Comparison of ENCODE assay signal across 12 cellular contexts in genomic region chr1:220893701-220894024, GRCh38. TPM values are rescaled to one million over a fixed set of nuclear protein-coding genes. Genes with fewer than 3 reads are reported as not detected.
DNase-seq lines count a peak whose midpoint lies in the region; ATAC-seq, FAIRE-seq and TF ChIP-seq lines count a peak whose summit lies in the region.
"Had no signal": no experiment of that assay in that cellular context is flagged by ENCODE, and none has a peak within 500 bp of the region (broad histone marks: within the 10 kb centered on the region; RNA-seq: fewer than 3 reads in every experiment).

No MANE protein-coding gene starts in this region.

- no peak overlapping the region for H3K9ac ChIP-seq in endothelial cell of umbilical vein (replicated peaks; ENCODE audit: extremely low read depth, insufficient read depth, low read length)

- DNase-seq in activated T-cell treated with anti-CD3 and anti-CD28 coated beads, Interleukin-2, amount 50 U/mL, for 4 hours, result no peak
- no peak for DNase-seq in activated T-cell treated with anti-CD3 and anti-CD28 coated beads, Interleukin-2, amount 50 U/mL, for 24 hours
- no peak for DNase-seq in endothelial cell of umbilical vein (ENCODE audit: low read depth, low spot score)
- DNase-seq in testis, result no peak
- no peak for DNase-seq in T-helper 17 cell
- DNase-seq in medulla oblongata (ENCODE audit: extremely low spot score), result no peak
- DNase-seq: activated CD4-positive, alpha-beta T cell treated with anti-CD3 and anti-CD28 coated beads for 1 hour; activated naive CD4-positive, alpha-beta T cell treated with anti-CD3 and anti-CD28 coated beads, Interleukin-2, amount 10 ng/mL, durations not matched to agents 7 days and 5 days; NCI-H524 treated with DMSO at 0.1 percent for 48 hours; SHP77 treated with DMSO at 0.1 percent for 48 hours had no signal

- TF ChIP-seq CTCF in endothelial cell of umbilical vein (IDR thresholded peaks at IDR 0.05; ENCODE audit: extremely low read depth in 1 of 2, insufficient read depth in 1 of 2, low read depth in 1 of 2, low read length in 2 of 2) (no peak), testis (IDR thresholded peaks at IDR 0.05) (no peak)

- H3K36me3 ChIP-seq in endothelial cell of umbilical vein (ENCODE audit: control insufficient read depth in 2 of 2, extremely low read depth in 1 of 2, insufficient read depth in 2 of 2, low read length in 2 of 2) (no peaks in the 10 kb centered on the region), muscle layer of duodenum (ENCODE audit: control insufficient read depth in 1 of 2, insufficient read depth in 2 of 2, low read length in 2 of 2) (no peaks in the 10 kb centered on the region), testis (ENCODE audit: low read depth, missing control alignments) (no peaks in the 10 kb centered on the region)

- peaks cover 6% of the 10 kb centered on the region for H3K9me3 Mint-ChIP-seq in activated T-cell treated with anti-CD3 and anti-CD28 coated beads, Interleukin-2, amount 50 U/mL, for 4 hours
- H3K9me3 Mint-ChIP-seq in activated T-cell treated with anti-CD3 and anti-CD28 coated beads, Interleukin-2, amount 50 U/mL, for 24 hours, result peaks cover 3% of the 10 kb centered on the region

- H3K27me3 Mint-ChIP-seq in activated T-cell treated with anti-CD3 and anti-CD28 coated beads, Interleukin-2, amount 50 U/mL, for 4 hours (ENCODE audit: low read depth), result peaks cover 67% of the 10 kb centered on the region
- peaks cover 80% of the 10 kb centered on the region for H3K27me3 Mint-ChIP-seq in activated T-cell treated with anti-CD3 and anti-CD28 coated beads, Interleukin-2, amount 50 U/mL, for 24 hours
- H3K27me3 Mint-ChIP-seq in T-helper 17 cell, result peaks cover 67% of the 10 kb centered on the region

- intact Hi-C loops in endothelial cell of umbilical vein (cut with micrococcal nuclease) (loop anchor here (2.0 to 5.0 kb wide), 3 partner anchors 15 to 849 kb away; partner anchors contain the start of genes DUSP10 and HLX), testis (cut with DNase I; ENCODE audit: low total_unique reads) (no loop called here)

- H3K9me1 ChIP-seq in endothelial cell of umbilical vein (replicated peaks; ENCODE audit: control insufficient read depth, extremely low read depth, insufficient read depth, low read length), result no peaks in the 10 kb centered on the region

- H3K27ac Mint-ChIP-seq in activated T-cell treated with anti-CD3 and anti-CD28 coated beads, Interleukin-2, amount 50 U/mL, for 24 hours, result no peak overlapping the region
- H3K27ac Mint-ChIP-seq in T-helper 17 cell, result no peak overlapping the region
- H3K27ac Mint-ChIP-seq: activated naive CD4-positive, alpha-beta T cell treated with anti-CD3 and anti-CD28 coated beads, Interleukin-2, amount 10 ng/mL, durations not matched to agents 7 days and 5 days had no signal

- TF ChIP-seq POLR2A in endothelial cell of umbilical vein (IDR thresholded peaks at IDR 0.05; ENCODE audit: low read depth, low read length) (no peak), testis (IDR thresholded peaks at IDR 0.05) (no peak)

- no TSS peak for BruUV-seq in endothelial cell of umbilical vein (replicated peaks; lab: Mats Ljungman, UMichigan)

- H3K27ac ChIP-seq in endothelial cell of umbilical vein (ENCODE audit: insufficient read depth, low read depth, low read length), result no peak overlapping the region
- H3K27ac ChIP-seq in muscle layer of duodenum (ENCODE audit: low read length), result no peak overlapping the region
- no peak overlapping the region for H3K27ac ChIP-seq in testis

- CTCF ChIA-PET in endothelial cell of umbilical vein (lab: Charles Lee), result interaction anchor here (0.7 to 1.0 kb wide), 2 partner anchors 14 to 542 kb away, joined by 3 read pairs; no protein-coding TSS in a partner anchor

- FAIRE-seq in endothelial cell of umbilical vein (lab: Jason Lieb, UNC), result no peak

- WGBS in testis, 2 donors, result 12 to 16% methylated on average over 11 of the region's 11 CpGs

- peak; percentile 21 to 33 for ATAC-seq in activated T-cell treated with anti-CD3 and anti-CD28 coated beads, Interleukin-2, amount 50 U/mL, for 4 hours
- ATAC-seq in T-helper 17 cell, result no peak
- ATAC-seq in HG02798 (IDR thresholded peaks at IDR 0.05; ENCODE audit: poor library complexity, unreplicated experiment), result no peak

- H3K36me3 Mint-ChIP-seq in activated T-cell treated with anti-CD3 and anti-CD28 coated beads, Interleukin-2, amount 50 U/mL, for 4 hours (ENCODE audit: insufficient read depth), result no peaks in the 10 kb centered on the region
- no peaks in the 10 kb centered on the region for H3K36me3 Mint-ChIP-seq in activated T-cell treated with anti-CD3 and anti-CD28 coated beads, Interleukin-2, amount 50 U/mL, for 24 hours (ENCODE audit: low read depth)
- peaks cover 3% of the 10 kb centered on the region for H3K36me3 Mint-ChIP-seq in T-helper 17 cell (ENCODE audit: low read depth)
- H3K36me3 Mint-ChIP-seq: activated naive CD4-positive, alpha-beta T cell treated with anti-CD3 and anti-CD28 coated beads, Interleukin-2, amount 10 ng/mL, durations not matched to agents 7 days and 5 days had no signal

- peak overlapping the region; percentile 78 for H3K4me2 ChIP-seq in endothelial cell of umbilical vein (ENCODE audit: insufficient read depth, low read length)

- H3K9me3 ChIP-seq in endothelial cell of umbilical vein (replicated peaks; ENCODE audit: control insufficient read depth, insufficient read depth, low read length), result no peaks in the 10 kb centered on the region
- peaks cover 0 to 2% of the 10 kb centered on the region in 2 donors for H3K9me3 ChIP-seq in muscle layer of duodenum (ENCODE audit: control insufficient read depth in 1 of 2, low read length in 2 of 2)
- H3K9me3 ChIP-seq in testis, result no peaks in the 10 kb centered on the region
- H3K9me3 ChIP-seq in T-helper 17 cell (ENCODE audit: control insufficient read depth, low read length, poor library complexity, severe bottlenecking), result no peaks in the 10 kb centered on the region

- dilution Hi-C loops in endothelial cell of umbilical vein (cut with MboI; ENCODE audit: extremely low pct_ligation_motif_present, low sequenced_read_pairs), result no loop called here

- peak overlapping the region; percentile 22 to 44 (median 39) for H3K4me3 ChIP-seq in endothelial cell of umbilical vein (replicated peaks in 1 of 3; ENCODE audit: insufficient read depth in 1 of 3, low read depth in 1 of 3, low read length in 3 of 3)
- peak overlapping the region; percentile 46 to 62 for H3K4me3 ChIP-seq in muscle layer of duodenum (ENCODE audit: low read depth in 1 of 2, low read length in 2 of 2)
- H3K4me3 ChIP-seq in testis, result peak overlapping the region; percentile 27 to 38

- H3K27me3 ChIP-seq in endothelial cell of umbilical vein (ENCODE audit: control insufficient read depth in 2 of 2, insufficient read depth in 2 of 2, low read length in 2 of 2) (peaks cover 78 to 79% of the 10 kb centered on the region in 2 experiments), muscle layer of duodenum (ENCODE audit: low read depth, low read length) (peaks cover 50% of the 10 kb centered on the region), testis (no peaks in the 10 kb centered on the region)

- H3K79me2 ChIP-seq in endothelial cell of umbilical vein (ENCODE audit: control insufficient read depth, insufficient read depth, low read length), result no peaks in the 10 kb centered on the region

- no peaks in the 10 kb centered on the region for H4K20me1 ChIP-seq in endothelial cell of umbilical vein (replicated peaks; ENCODE audit: control insufficient read depth, extremely low read depth, insufficient read depth, low read length)

- POLR2A ChIA-PET in endothelial cell of umbilical vein (lab: Charles Lee), result no interaction called here

- H3K4me3 Mint-ChIP-seq in activated T-cell treated with anti-CD3 and anti-CD28 coated beads, Interleukin-2, amount 50 U/mL, for 4 hours, result no peak overlapping the region
- no peak overlapping the region for H3K4me3 Mint-ChIP-seq in activated T-cell treated with anti-CD3 and anti-CD28 coated beads, Interleukin-2, amount 50 U/mL, for 24 hours
- no peak overlapping the region for H3K4me3 Mint-ChIP-seq in T-helper 17 cell
- H3K4me3 Mint-ChIP-seq: activated naive CD4-positive, alpha-beta T cell treated with anti-CD3 and anti-CD28 coated beads, Interleukin-2, amount 10 ng/mL, durations not matched to agents 7 days and 5 days had no signal

- peaks cover 3% of the 10 kb centered on the region for H3K4me1 Mint-ChIP-seq in activated T-cell treated with anti-CD3 and anti-CD28 coated beads, Interleukin-2, amount 50 U/mL, for 4 hours (ENCODE audit: low read depth)
- H3K4me1 Mint-ChIP-seq in activated T-cell treated with anti-CD3 and anti-CD28 coated beads, Interleukin-2, amount 50 U/mL, for 24 hours (ENCODE audit: low read depth), result peaks cover 15% of the 10 kb centered on the region
- H3K4me1 Mint-ChIP-seq in T-helper 17 cell, result peaks cover 5% of the 10 kb centered on the region

- peaks cover 15% of the 10 kb centered on the region for H3K4me1 ChIP-seq in endothelial cell of umbilical vein (ENCODE audit: control insufficient read depth, extremely low read depth, insufficient read depth, low read length)
- H3K4me1 ChIP-seq in muscle layer of duodenum (ENCODE audit: control insufficient read depth in 1 of 2, insufficient read depth in 2 of 2, low read length in 2 of 2), result peaks cover 0 to 8% of the 10 kb centered on the region in 2 donors
- H3K4me1 ChIP-seq in testis, result peaks cover 10% of the 10 kb centered on the region

- H2AFZ ChIP-seq in endothelial cell of umbilical vein (ENCODE audit: low read depth, low read length), result peak overlapping the region; percentile 82

TF ChIP-seq in endothelial cell of umbilical vein, 7 proteins besides CTCF, POLR2A, EP300 and RAD21 (continues in another document):
- TF ChIP-seq FOS (IDR thresholded peaks at IDR 0.05; ENCODE audit: borderline replicate concordance, insufficient read depth, low read length) (no peak), GATA2 (IDR thresholded peaks at IDR 0.05; ENCODE audit: insufficient read depth, insufficient read length, low read depth, low read length) (no peak), MYC (IDR thresholded peaks at IDR 0.05; ENCODE audit: low read depth, low read length) (no peak), POLR2AphosphoS5 (IDR thresholded peaks at IDR 0.05; ENCODE audit: insufficient read depth, low read depth, low read length) (no peak)

RNA-seq across cellular contexts. Expression of gene HLX, which starts 14.4 kb away (rescaled TPM):
- 1 to 10 TPM in 1 of 3 donors, under 1 TPM in 2; 0.30 to 2.4 (median 0.47) TPM for total RNA-seq in activated T-cell treated with anti-CD3 and anti-CD28 coated beads, Interleukin-2, amount 50 U/mL, for 4 hours
- total RNA-seq in endothelial cell of umbilical vein, result 33.5 and 39.1 TPM in 2 replicates
- 6.7 and 7.5 TPM in 2 replicates for polyA plus RNA-seq in endothelial cell of umbilical vein
- polyA plus RNA-seq in endothelial cell of umbilical vein (2011; cell fraction: cytosol; rRNA removed), result 4.9 and 5.7 TPM in 2 replicates
- polyA plus RNA-seq in endothelial cell of umbilical vein (2011; cell fraction: nucleus; rRNA removed), result 13.9 and 18.4 TPM in 2 replicates
- 8.3 and 9.2 TPM in 2 replicates for polyA plus RNA-seq in endothelial cell of umbilical vein (2012)
- polyA minus RNA-seq in endothelial cell of umbilical vein, result 4.2 and 5.4 TPM in 2 replicates
- polyA minus RNA-seq in endothelial cell of umbilical vein (2011; cell fraction: cytosol; rRNA and poly(A)+ RNA removed), result 3.1 TPM
- 7.5 and 10.3 TPM in 2 replicates for polyA minus RNA-seq in endothelial cell of umbilical vein (2011; cell fraction: nucleus; rRNA and poly(A)+ RNA removed)
- 1 to 10 TPM; 3.5 to 5.3 TPM for total RNA-seq in testis
- polyA plus RNA-seq in testis (ENCODE audit: insufficient read depth, low read depth, low replicate concordance), result 4.0 TPM
- under 1 TPM; 0.26 to 0.94 TPM for total RNA-seq in T-helper 17 cell

Comparison
In these comparisons a context has a peak if more than half of its experiments do, and no peak if none do; other contexts are left out.
1. ATAC-seq: peak in activated T-cell treated with anti-CD3 and anti-CD28 coated beads, Interleukin-2, amount 50 U/mL, for 4 hours (2 of 2); none in T-helper 17 cell (single experiment) and HG02798 (single experiment).
2. Peak in every context shown above with its lines, with median percentiles within 50 percentile points of each other: H3K4me3 ChIP-seq.